1 cellular context compared by ENCODE assay signal in genomic region chr17:60600490-60601431, GRCh38.
TF ChIP-seq lines count a peak whose summit lies in the region.

No MANE protein-coding gene starts in this region.

TF ChIP-seq in HepG2, 621 proteins besides CTCF, POLR2A, EP300 and RAD21 (continued from another document and continues in another):
- TF ChIP-seq, protein P1, sequence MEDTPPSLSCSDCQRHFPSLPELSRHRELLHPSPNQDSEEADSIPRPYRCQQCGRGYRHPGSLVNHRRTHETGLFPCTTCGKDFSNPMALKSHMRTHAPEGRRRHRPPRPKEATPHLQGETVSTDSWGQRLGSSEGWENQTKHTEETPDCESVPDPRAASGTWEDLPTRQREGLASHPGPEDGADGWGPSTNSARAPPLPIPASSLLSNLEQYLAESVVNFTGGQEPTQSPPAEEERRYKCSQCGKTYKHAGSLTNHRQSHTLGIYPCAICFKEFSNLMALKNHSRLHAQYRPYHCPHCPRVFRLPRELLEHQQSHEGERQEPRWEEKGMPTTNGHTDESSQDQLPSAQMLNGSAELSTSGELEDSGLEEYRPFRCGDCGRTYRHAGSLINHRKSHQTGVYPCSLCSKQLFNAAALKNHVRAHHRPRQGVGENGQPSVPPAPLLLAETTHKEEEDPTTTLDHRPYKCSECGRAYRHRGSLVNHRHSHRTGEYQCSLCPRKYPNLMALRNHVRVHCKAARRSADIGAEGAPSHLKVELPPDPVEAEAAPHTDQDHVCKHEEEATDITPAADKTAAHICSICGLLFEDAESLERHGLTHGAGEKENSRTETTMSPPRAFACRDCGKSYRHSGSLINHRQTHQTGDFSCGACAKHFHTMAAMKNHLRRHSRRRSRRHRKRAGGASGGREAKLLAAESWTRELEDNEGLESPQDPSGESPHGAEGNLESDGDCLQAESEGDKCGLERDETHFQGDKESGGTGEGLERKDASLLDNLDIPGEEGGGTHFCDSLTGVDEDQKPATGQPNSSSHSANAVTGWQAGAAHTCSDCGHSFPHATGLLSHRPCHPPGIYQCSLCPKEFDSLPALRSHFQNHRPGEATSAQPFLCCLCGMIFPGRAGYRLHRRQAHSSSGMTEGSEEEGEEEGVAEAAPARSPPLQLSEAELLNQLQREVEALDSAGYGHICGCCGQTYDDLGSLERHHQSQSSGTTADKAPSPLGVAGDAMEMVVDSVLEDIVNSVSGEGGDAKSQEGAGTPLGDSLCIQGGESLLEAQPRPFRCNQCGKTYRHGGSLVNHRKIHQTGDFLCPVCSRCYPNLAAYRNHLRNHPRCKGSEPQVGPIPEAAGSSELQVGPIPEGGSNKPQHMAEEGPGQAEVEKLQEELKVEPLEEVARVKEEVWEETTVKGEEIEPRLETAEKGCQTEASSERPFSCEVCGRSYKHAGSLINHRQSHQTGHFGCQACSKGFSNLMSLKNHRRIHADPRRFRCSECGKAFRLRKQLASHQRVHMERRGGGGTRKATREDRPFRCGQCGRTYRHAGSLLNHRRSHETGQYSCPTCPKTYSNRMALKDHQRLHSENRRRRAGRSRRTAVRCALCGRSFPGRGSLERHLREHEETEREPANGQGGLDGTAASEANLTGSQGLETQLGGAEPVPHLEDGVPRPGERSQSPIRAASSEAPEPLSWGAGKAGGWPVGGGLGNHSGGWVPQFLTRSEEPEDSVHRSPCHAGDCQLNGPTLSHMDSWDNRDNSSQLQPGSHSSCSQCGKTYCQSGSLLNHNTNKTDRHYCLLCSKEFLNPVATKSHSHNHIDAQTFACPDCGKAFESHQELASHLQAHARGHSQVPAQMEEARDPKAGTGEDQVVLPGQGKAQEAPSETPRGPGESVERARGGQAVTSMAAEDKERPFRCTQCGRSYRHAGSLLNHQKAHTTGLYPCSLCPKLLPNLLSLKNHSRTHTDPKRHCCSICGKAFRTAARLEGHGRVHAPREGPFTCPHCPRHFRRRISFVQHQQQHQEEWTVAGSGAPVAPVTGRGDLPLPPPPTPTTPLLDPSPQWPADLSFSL (CRISPR knock-in tag; IDR thresholded peaks at IDR 0.05), result no peak
- TF ChIP-seq, protein P2, sequence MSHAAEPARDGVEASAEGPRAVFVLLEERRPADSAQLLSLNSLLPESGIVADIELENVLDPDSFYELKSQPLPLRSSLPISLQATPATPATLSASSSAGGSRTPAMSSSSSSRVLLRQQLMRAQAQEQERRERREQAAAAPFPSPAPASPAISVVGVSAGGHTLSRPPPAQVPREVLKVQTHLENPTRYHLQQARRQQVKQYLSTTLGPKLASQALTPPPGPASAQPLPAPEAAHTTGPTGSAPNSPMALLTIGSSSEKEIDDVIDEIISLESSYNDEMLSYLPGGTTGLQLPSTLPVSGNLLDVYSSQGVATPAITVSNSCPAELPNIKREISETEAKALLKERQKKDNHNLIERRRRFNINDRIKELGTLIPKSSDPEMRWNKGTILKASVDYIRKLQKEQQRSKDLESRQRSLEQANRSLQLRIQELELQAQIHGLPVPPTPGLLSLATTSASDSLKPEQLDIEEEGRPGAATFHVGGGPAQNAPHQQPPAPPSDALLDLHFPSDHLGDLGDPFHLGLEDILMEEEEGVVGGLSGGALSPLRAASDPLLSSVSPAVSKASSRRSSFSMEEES (CRISPR knock-in tag; IDR thresholded peaks at IDR 0.05), result no peak
- TF ChIP-seq ZNF138 (CRISPR knock-in tag; IDR thresholded peaks at IDR 0.05; ENCODE audit: low read depth), result peak; percentile 47; the same call in 1 of the 2 replicates
- TF ChIP-seq EEA1 (CRISPR knock-in tag; IDR thresholded peaks at IDR 0.05; ENCODE audit: borderline replicate concordance), result 0 out of 2 replicates have a peak, but pooled peaks have one; percentile 23
- 0 out of 2 replicates have a peak, but pooled peaks have one; percentile 25 for TF ChIP-seq ZNF83 (CRISPR knock-in tag; IDR thresholded peaks at IDR 0.05; ENCODE audit: borderline replicate concordance)
- TF ChIP-seq ZBTB34 (CRISPR knock-in tag; IDR thresholded peaks at IDR 0.05), result 0 out of 2 replicates have a peak, but pooled peaks have one; percentile 61
- no peak; the same call in 1 of the 2 replicates for TF ChIP-seq ZNF501 (CRISPR knock-in tag; IDR thresholded peaks at IDR 0.05)
- TF ChIP-seq CENPBD1 (CRISPR knock-in tag; IDR thresholded peaks at IDR 0.05; ENCODE audit: borderline replicate concordance, low read depth), result 0 out of 2 replicates have a peak, but pooled peaks have one; percentile 67
- TF ChIP-seq ZNF121 (CRISPR knock-in tag; IDR thresholded peaks at IDR 0.05), result peak; percentile 7; the same call in 1 of the 2 replicates
- TF ChIP-seq, protein P3, sequence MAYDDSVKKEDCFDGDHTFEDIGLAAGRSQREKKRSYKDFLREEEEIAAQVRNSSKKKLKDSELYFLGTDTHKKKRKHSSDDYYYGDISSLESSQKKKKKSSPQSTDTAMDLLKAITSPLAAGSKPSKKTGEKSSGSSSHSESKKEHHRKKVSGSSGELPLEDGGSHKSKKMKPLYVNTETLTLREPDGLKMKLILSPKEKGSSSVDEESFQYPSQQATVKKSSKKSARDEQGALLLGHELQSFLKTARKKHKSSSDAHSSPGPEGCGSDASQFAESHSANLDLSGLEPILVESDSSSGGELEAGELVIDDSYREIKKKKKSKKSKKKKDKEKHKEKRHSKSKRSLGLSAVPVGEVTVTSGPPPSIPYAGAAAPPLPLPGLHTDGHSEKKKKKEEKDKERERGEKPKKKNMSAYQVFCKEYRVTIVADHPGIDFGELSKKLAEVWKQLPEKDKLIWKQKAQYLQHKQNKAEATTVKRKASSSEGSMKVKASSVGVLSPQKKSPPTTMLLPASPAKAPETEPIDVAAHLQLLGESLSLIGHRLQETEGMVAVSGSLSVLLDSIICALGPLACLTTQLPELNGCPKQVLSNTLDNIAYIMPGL (CRISPR knock-in tag; IDR thresholded peaks at IDR 0.05; ENCODE audit: borderline replicate concordance in 1 of 2, low read depth in 1 of 2), result peak; percentile 81 to 98
- TF ChIP-seq HIVEP1 (CRISPR knock-in tag; IDR thresholded peaks at IDR 0.05), result no peak
- no peak for TF ChIP-seq SALL2 (CRISPR knock-in tag; IDR thresholded peaks at IDR 0.05)
- TF ChIP-seq, protein P4, sequence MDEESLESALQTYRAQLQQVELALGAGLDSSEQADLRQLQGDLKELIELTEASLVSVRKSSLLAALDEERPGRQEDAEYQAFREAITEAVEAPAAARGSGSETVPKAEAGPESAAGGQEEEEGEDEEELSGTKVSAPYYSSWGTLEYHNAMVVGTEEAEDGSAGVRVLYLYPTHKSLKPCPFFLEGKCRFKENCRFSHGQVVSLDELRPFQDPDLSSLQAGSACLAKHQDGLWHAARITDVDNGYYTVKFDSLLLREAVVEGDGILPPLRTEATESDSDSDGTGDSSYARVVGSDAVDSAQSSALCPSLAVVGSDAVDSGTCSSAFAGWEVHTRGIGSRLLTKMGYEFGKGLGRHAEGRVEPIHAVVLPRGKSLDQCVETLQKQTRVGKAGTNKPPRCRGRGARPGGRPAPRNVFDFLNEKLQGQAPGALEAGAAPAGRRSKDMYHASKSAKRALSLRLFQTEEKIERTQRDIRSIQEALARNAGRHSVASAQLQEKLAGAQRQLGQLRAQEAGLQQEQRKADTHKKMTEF (CRISPR knock-in tag; IDR thresholded peaks at IDR 0.05), result no peak
- TF ChIP-seq PCBP1 (IDR thresholded peaks at IDR 0.05; ENCODE audit: borderline replicate concordance, low read depth, low read length), result no peak
- no peak for TF ChIP-seq CERS6 (CRISPR knock-in tag; IDR thresholded peaks at IDR 0.05)
- TF ChIP-seq MAFK (conservative IDR thresholded peaks at IDR 0.05 in 1 of 2, IDR thresholded peaks at IDR 0.05 in 1 of 2; ENCODE audit: low read length in 2 of 2), result no peak
- TF ChIP-seq ZBED4 (CRISPR knock-in tag; IDR thresholded peaks at IDR 0.05; ENCODE audit: borderline replicate concordance), result no peak
- TF ChIP-seq HHEX (CRISPR knock-in tag; IDR thresholded peaks at IDR 0.05), result no peak
- TF ChIP-seq ZNF12 (CRISPR knock-in tag; IDR thresholded peaks at IDR 0.05), result peak; percentile 9
- TF ChIP-seq ARID4A (CRISPR knock-in tag; IDR thresholded peaks at IDR 0.05; ENCODE audit: borderline replicate concordance), result 0 out of 2 replicates have a peak, but pooled peaks have one; percentile 42
- TF ChIP-seq RFXANK (CRISPR knock-in tag; IDR thresholded peaks at IDR 0.05), result 0 out of 2 replicates have a peak, but pooled peaks have one; percentile 19
- TF ChIP-seq ZNF567 (CRISPR knock-in tag; IDR thresholded peaks at IDR 0.05; ENCODE audit: borderline replicate concordance), result no peak; the same call in 1 of the 2 replicates
- no peak for TF ChIP-seq HNRNPLL (IDR thresholded peaks at IDR 0.05; ENCODE audit: low read depth, low read length, poor library complexity, severe bottlenecking)
- no peak; the same call in 1 of the 2 replicates for TF ChIP-seq FOXO1 (CRISPR knock-in tag; IDR thresholded peaks at IDR 0.05)
- TF ChIP-seq CAMTA2 (CRISPR knock-in tag; IDR thresholded peaks at IDR 0.05; ENCODE audit: borderline replicate concordance), result peak; percentile 17; the same call in 1 of the 2 replicates
- TF ChIP-seq ARNT2 (CRISPR knock-in tag; IDR thresholded peaks at IDR 0.05; ENCODE audit: low read depth), result no peak
- no peak for TF ChIP-seq MAZ (IDR thresholded peaks at IDR 0.05; ENCODE audit: borderline replicate concordance, low read depth, low read length)
- TF ChIP-seq MAZ (CRISPR knock-in tag; IDR thresholded peaks at IDR 0.05; ENCODE audit: low read depth), result no peak
- TF ChIP-seq ZNF577 (CRISPR knock-in tag; IDR thresholded peaks at IDR 0.05; ENCODE audit: borderline replicate concordance, low read depth), result peak; percentile 87; the same call in 1 of the 2 replicates
- TF ChIP-seq RARG (CRISPR knock-in tag; IDR thresholded peaks at IDR 0.05; ENCODE audit: low read depth), result no peak
- TF ChIP-seq CHD2 (IDR thresholded peaks at IDR 0.05; ENCODE audit: low read depth, low read length), result 0 out of 2 replicates have a peak, but pooled peaks have one; percentile 38
